In genomic region chr10:112949875-112950507, GRCh38 we compare ENCODE assay signal across 8 cellular contexts. TPM values are rescaled to one million over a fixed set of nuclear protein-coding genes. Genes with fewer than 3 reads are reported as not detected.
DNase-seq lines count a peak whose midpoint lies in the region; ATAC-seq and TF ChIP-seq lines count a peak whose summit lies in the region.

TCF7L2 (plus strand) TSS chr10:112950247; CDS start chr10:112950757, 510 bp downstream.

- H3K4me3 ChIP-seq in neuron (ENCODE audit: low read length) (peak within 1 kb of the TSS; percentile 99), thymus (ENCODE audit: low read length) (peak within 1 kb of the TSS; percentile 88)

- H3K36me3 ChIP-seq in neuron (ENCODE audit: insufficient read depth, low read length) (no peaks in the 10 kb centered on the region), thymus (ENCODE audit: control insufficient read depth, insufficient read depth) (no peaks in the 10 kb centered on the region)

- H3K27me3 ChIP-seq in neuron (ENCODE audit: insufficient read depth, low read length) (no peaks in the 10 kb centered on the region), thymus (ENCODE audit: control insufficient read depth, insufficient read depth) (peaks cover 11% of the 10 kb centered on the region)

- H3K36me3 Mint-ChIP-seq in activated naive CD8-positive, alpha-beta T cell treated with anti-CD3 and anti-CD28 coated beads, Interleukin-2, amount 50 U/mL, for 24 hours (ENCODE audit: low read depth): peaks cover 1% of the 10 kb centered on the region

- peak within 1 kb of the TSS; percentile 91 for H3K4me3 Mint-ChIP-seq in activated naive CD8-positive, alpha-beta T cell treated with anti-CD3 and anti-CD28 coated beads, Interleukin-2, amount 50 U/mL, for 24 hours

- H3K4me1 ChIP-seq in neuron (ENCODE audit: insufficient read depth, low read length) (peaks cover 30% of the 10 kb centered on the region), thymus (ENCODE audit: control insufficient read depth, insufficient read depth, low read length) (peaks cover 3% of the 10 kb centered on the region)

- peak within 1 kb of the TSS; percentile 69 for H2AFZ ChIP-seq in neuron (ENCODE audit: low read depth, low read length)

- H3K9me3 ChIP-seq in neuron (ENCODE audit: low read length) (no peaks in the 10 kb centered on the region), thymus (ENCODE audit: control insufficient read depth) (no peaks in the 10 kb centered on the region)

- H3K9me3 Mint-ChIP-seq in activated naive CD8-positive, alpha-beta T cell treated with anti-CD3 and anti-CD28 coated beads, Interleukin-2, amount 50 U/mL, for 24 hours: no peaks in the 10 kb centered on the region

- H3K27ac Mint-ChIP-seq in activated naive CD8-positive, alpha-beta T cell treated with anti-CD3 and anti-CD28 coated beads, Interleukin-2, amount 50 U/mL, for 24 hours: peak within 1 kb of the TSS; percentile 82

- peaks cover 23% of the 10 kb centered on the region for H3K4me1 Mint-ChIP-seq in activated naive CD8-positive, alpha-beta T cell treated with anti-CD3 and anti-CD28 coated beads, Interleukin-2, amount 50 U/mL, for 24 hours

- DNase-seq in AG09319 (ENCODE audit: extremely low read depth, low read depth) (peak; percentile 92), NCI-H1105 (lab: John Stamatoyannopoulos, UW) (peak; percentile 74), glomerular visceral epithelial cell (ENCODE audit: extremely low spot score) (peak; percentile 98)
- DNase-seq in activated naive CD8-positive, alpha-beta T cell treated with anti-CD3 and anti-CD28 coated beads, Interleukin-2, amount 50 U/mL, for 24 hours: peak; percentile 60

- ATAC-seq in GM21390 (IDR thresholded peaks at IDR 0.05; ENCODE audit: unreplicated experiment) (peak; percentile 52), SK-N-SH treated with all-trans-retinoic acid at 6 μM for 48 hours (peak; percentile 93)
- ATAC-seq in activated naive CD8-positive, alpha-beta T cell treated with anti-CD3 and anti-CD28 coated beads, Interleukin-2, amount 50 U/mL, for 24 hours: peak; percentile 41

- peaks cover 46% of the 10 kb centered on the region for H3K27me3 Mint-ChIP-seq in activated naive CD8-positive, alpha-beta T cell treated with anti-CD3 and anti-CD28 coated beads, Interleukin-2, amount 50 U/mL, for 24 hours

- peak within 1 kb of the TSS; percentile 85 for H3K27ac ChIP-seq in thymus (ENCODE audit: low read depth)

- TF ChIP-seq CTCF in AG09319 (IDR thresholded peaks at IDR 0.05; ENCODE audit: low read depth, low read length): no peak

- under 1% methylated on average over 39 of the region's 39 CpGs for WGBS in thymus

TF ChIP-seq in SK-N-SH treated with all-trans-retinoic acid at 6 μM for 48 hours, 23 proteins besides CTCF, POLR2A, EP300 and RAD21:
- no peak for TF ChIP-seq TSHZ2 (CRISPR knock-in tag; IDR thresholded peaks at IDR 0.05)
- no peak for TF ChIP-seq POU6F1 (CRISPR knock-in tag; IDR thresholded peaks at IDR 0.05; ENCODE audit: borderline replicate concordance, low read depth)
- TF ChIP-seq ZFP3 (CRISPR knock-in tag; IDR thresholded peaks at IDR 0.05): peak; percentile 87
- TF ChIP-seq ISL1 (CRISPR knock-in tag; IDR thresholded peaks at IDR 0.05): no peak
- no peak for TF ChIP-seq RARB (CRISPR knock-in tag; IDR thresholded peaks at IDR 0.05)
- peak; percentile 93 for TF ChIP-seq PATZ1 (CRISPR knock-in tag; IDR thresholded peaks at IDR 0.05; ENCODE audit: borderline replicate concordance)
- TF ChIP-seq TCF4 (CRISPR knock-in tag; IDR thresholded peaks at IDR 0.05; ENCODE audit: borderline replicate concordance): no peak

RNA-seq across cellular contexts. Expression of gene TCF7L2, which starts in this region (rescaled TPM):
- polyA plus RNA-seq in thymus: 11.1 TPM

Comparison
In these comparisons a context has a peak if more than half of its experiments do, and no peak if none do; other contexts are left out.
1. Peak in every context shown above with its lines: DNase-seq, ATAC-seq, H3K4me3 ChIP-seq and H3K27ac ChIP-seq.
2. ATAC-seq: peak in every context shown above with its lines; median percentile 93 in SK-N-SH treated with all-trans-retinoic acid at 6 μM for 48 hours; 52 in GM21390; 41 in activated naive CD8-positive, alpha-beta T cell treated with anti-CD3 and anti-CD28 coated beads, Interleukin-2, amount 50 U/mL, for 24 hours.